8 cellular contexts compared by ENCODE assay signal in genomic region chr19:57747472-57747807, GRCh38. TPM values are rescaled to one million over a fixed set of nuclear protein-coding genes. Genes with fewer than 3 reads are reported as not detected.
DNase-seq lines count a peak whose midpoint lies in the region; ATAC-seq, FAIRE-seq and TF ChIP-seq lines count a peak whose summit lies in the region.

No MANE protein-coding gene starts in this region.

- TF ChIP-seq CTCF in IMR-90 (conservative IDR thresholded peaks at IDR 0.05; ENCODE audit: low read depth, low read length): no peak
- no peak for TF ChIP-seq CTCF in bronchial epithelial cell (IDR thresholded peaks at IDR 0.05; ENCODE audit: insufficient read depth, low read length, severe bottlenecking)
- TF ChIP-seq CTCF in mesothelial cell of epicardium (IDR thresholded peaks at IDR 0.05; ENCODE audit: unreplicated experiment): no peak

- H2BK5ac ChIP-seq in IMR-90 (ENCODE audit: low read depth, low read length, poor library complexity, severe bottlenecking): no peak overlapping the region

- H2BK120ac ChIP-seq in IMR-90 (ENCODE audit: low read depth, low read length): no peak overlapping the region

- peak overlapping the region; percentile 50; the same call in 1 of the 2 replicates for H3K56ac ChIP-seq in IMR-90 (ENCODE audit: extremely low read depth, insufficient read depth, low read length)

- H3K4me1 Mint-ChIP-seq in mesothelial cell of epicardium: peaks cover 15% of the 10 kb centered on the region

- H3K4me2 ChIP-seq in IMR-90 (ENCODE audit: low read depth, low read length): peak overlapping the region; percentile 96

- H3K9me1 ChIP-seq in IMR-90 (ENCODE audit: insufficient read depth, low read length): no peaks in the 10 kb centered on the region

- H3K79me1 ChIP-seq in IMR-90 (ENCODE audit: low read depth in 1 of 2, low read length in 2 of 2): peaks cover 25 to 46% of the 10 kb centered on the region in 2 experiments

- intact Hi-C loops in IMR-90 (cut with micrococcal nuclease): no loop called here

- H3K9me3 Mint-ChIP-seq in mesothelial cell of epicardium: peaks cover 31% of the 10 kb centered on the region

- H3K36me3 Mint-ChIP-seq in mesothelial cell of epicardium: peaks cover 44% of the 10 kb centered on the region

- H3K27me3 ChIP-seq in IMR-90 (ENCODE audit: control insufficient read depth, insufficient read depth, low read length) (no peaks in the 10 kb centered on the region), bronchial epithelial cell (ENCODE audit: control insufficient read depth, insufficient read depth, low read length) (no peaks in the 10 kb centered on the region)

- no peak overlapping the region for H2BK15ac ChIP-seq in IMR-90 (ENCODE audit: low read depth, low read length)

- peak overlapping the region in 1 of 2 experiments; percentile 54; a peak in 2 of 4 replicates for H4K8ac ChIP-seq in IMR-90 (ENCODE audit: low read depth in 2 of 2, low read length in 2 of 2)

- peak; percentile 22 for DNase-seq in A172 (ENCODE audit: low spot score)
- DNase-seq in IMR-90: no peak
- DNase-seq in bronchial epithelial cell (ENCODE audit: low read depth): no peak
- DNase-seq in mesothelial cell of epicardium (ENCODE audit: low spot score in 2 of 2, unreplicated experiment in 2 of 2): no peak
- no peak for DNase-seq in NCI-H446 (lab: John Stamatoyannopoulos, UW)

- no peak for TF ChIP-seq POLR2A in IMR-90 (IDR thresholded peaks at IDR 0.05; ENCODE audit: low read depth, low read length)

- CTCF ChIA-PET in IMR-90 (lab: Yijun Ruan, JAX): no interaction called here

- in situ Hi-C loops in IMR-90 (cut with MboI; ENCODE audit: low sequenced_read_pairs): loop anchor here (10.0 kb wide), 1 partner anchor 407 kb away; the partner anchor contains the start of gene ZNF329

- TF ChIP-seq RAD21 in IMR-90 (IDR thresholded peaks at IDR 0.05; ENCODE audit: low read length): no peak

- peaks cover 21% of the 10 kb centered on the region for H3K9me3 ChIP-seq in IMR-90 (ENCODE audit: control insufficient read depth, insufficient read depth, low read length)

- H3K4me3 Mint-ChIP-seq in mesothelial cell of epicardium: peak overlapping the region; percentile 99

- peak overlapping the region; percentile 97 for H3K14ac ChIP-seq in IMR-90 (replicated peaks; ENCODE audit: low read depth, low read length)

- H3K9ac ChIP-seq in IMR-90 (ENCODE audit: low read depth, low read length): peak overlapping the region; percentile 90

- peak overlapping the region; percentile 59 for H2AK9ac ChIP-seq in IMR-90 (replicated peaks; ENCODE audit: low read depth, low read length, poor library complexity)

- H3K4ac ChIP-seq in IMR-90 (ENCODE audit: low read depth, low read length): peak overlapping the region; percentile 95

- ATAC-seq in IMR-90 (ENCODE audit: low read depth) (no peak), HG02938 (IDR thresholded peaks at IDR 0.05; ENCODE audit: unreplicated experiment) (no peak), GM18858 (IDR thresholded peaks at IDR 0.05; ENCODE audit: unreplicated experiment) (no peak), HG03439 (IDR thresholded peaks at IDR 0.05; ENCODE audit: unreplicated experiment) (no peak)

- dilution Hi-C loops in IMR-90 (cut with HindIII; ENCODE audit: low sequenced_read_pairs, unreplicated experiment): no loop called here

- H3K36me3 ChIP-seq in IMR-90 (ENCODE audit: control insufficient read depth, insufficient read depth, low read length) (peaks cover 36% of the 10 kb centered on the region), bronchial epithelial cell (ENCODE audit: control insufficient read depth, insufficient read depth, low read length) (peaks cover 12% of the 10 kb centered on the region)

- POLR2A ChIA-PET in IMR-90 (lab: Charles Lee; ENCODE audit: unreplicated experiment): no interaction called here

- H4K91ac ChIP-seq in IMR-90 (ENCODE audit: insufficient read depth, low read depth, low read length): peak overlapping the region; percentile 50; the same call in 1 of the 2 replicates

- H3K4me3 ChIP-seq in IMR-90 (ENCODE audit: insufficient read depth, low read depth, low read length): peak overlapping the region; percentile 92
- peak overlapping the region; percentile 71 for H3K4me3 ChIP-seq in bronchial epithelial cell (ENCODE audit: low read depth, low read length)

- peak overlapping the region; percentile 97 for H2AFZ ChIP-seq in IMR-90 (replicated peaks; ENCODE audit: low read length, poor library complexity)

- no peaks in the 10 kb centered on the region for H3K27me3 Mint-ChIP-seq in mesothelial cell of epicardium (ENCODE audit: low read depth)

- H3K27ac Mint-ChIP-seq in mesothelial cell of epicardium: peak overlapping the region; percentile 96

- no CpG with 5 or more reads among the region's 6 CpGs for WGBS in IMR-90 (ENCODE audit: extremely low coverage in 2 of 2, insufficient read length in 1 of 2), 2 experiments

- H2BK20ac ChIP-seq in IMR-90 (ENCODE audit: low read depth, low read length): no peak overlapping the region

- H4K20me1 ChIP-seq in IMR-90 (ENCODE audit: insufficient read depth, low read length): no peaks in the 10 kb centered on the region

- H3K27ac ChIP-seq in IMR-90 (ENCODE audit: insufficient read depth, low read length): peak overlapping the region; percentile 83

- FAIRE-seq in bronchial epithelial cell (lab: Jason Lieb, UNC): peak; percentile 32

- BruUV-seq in IMR-90 (replicated peaks; lab: Mats Ljungman, UMichigan): no TSS peak

- H3K23ac ChIP-seq in IMR-90 (ENCODE audit: low read depth, low read length): peak overlapping the region; percentile 97; the same call in 1 of the 2 replicates

- peak overlapping the region; percentile 94; the same call in 1 of the 2 replicates for H4K5ac ChIP-seq in IMR-90 (ENCODE audit: low read depth, low read length)

- peak overlapping the region; percentile 3 for H2AK5ac ChIP-seq in IMR-90 (ENCODE audit: low read depth, low read length)

- peaks cover 2% of the 10 kb centered on the region; the same call in 1 of the 2 replicates for H3K4me1 ChIP-seq in IMR-90 (ENCODE audit: control insufficient read depth, insufficient read depth, low read length)

- no peak overlapping the region for H3K18ac ChIP-seq in IMR-90 (ENCODE audit: low read depth, low read length)

TF ChIP-seq in IMR-90, 13 proteins besides CTCF, POLR2A, EP300 and RAD21 (continues in another document):
- TF ChIP-seq MAZ (IDR thresholded peaks at IDR 0.05; ENCODE audit: borderline replicate concordance, low read depth, low read length): no peak
- TF ChIP-seq ELK1 (IDR thresholded peaks at IDR 0.05; ENCODE audit: borderline replicate concordance, low read depth, low read length): no peak
- TF ChIP-seq FOS (IDR thresholded peaks at IDR 0.05; ENCODE audit: low read depth, low read length): no peak
- TF ChIP-seq USF2 (IDR thresholded peaks at IDR 0.05; ENCODE audit: low read depth, low read length): no peak
- TF ChIP-seq RCOR1 (IDR thresholded peaks at IDR 0.05; ENCODE audit: insufficient replicate concordance, low read length): no peak
- TF ChIP-seq CHD1 (IDR thresholded peaks at IDR 0.05; ENCODE audit: low read depth, low read length): no peak
- TF ChIP-seq SMC3 (IDR thresholded peaks at IDR 0.05; ENCODE audit: low read depth, low read length): no peak
- no peak for TF ChIP-seq CEBPB (IDR thresholded peaks at IDR 0.05; ENCODE audit: low read depth, low read length)

RNA-seq across cellular contexts. Expression of gene ZNF776, which starts 0.8 kb away (rescaled TPM):
- 20.9 and 26.1 TPM in 2 replicates for total RNA-seq in A172 (2014; rRNA removed; shearing (Covaris generic))
- 14.3 and 15.8 TPM in 2 replicates for total RNA-seq in IMR-90 (2012; rRNA removed)
- polyA plus RNA-seq in IMR-90 (2012; rRNA removed): 3.3 and 4.3 TPM in 2 replicates
- 3.9 and 4.1 TPM in 2 replicates for polyA plus RNA-seq in IMR-90 (2012; cell fraction: cytosol; rRNA removed)
- polyA plus RNA-seq in IMR-90 (2012; cell fraction: nucleus; rRNA removed; ENCODE audit: low replicate concordance): 7.8 and 12.8 TPM in 2 replicates
- 12.4 and 14.0 TPM in 2 replicates for total RNA-seq in bronchial epithelial cell
- 29.1 to 30.4 TPM (median 29.7 TPM) in 3 replicates for total RNA-seq in mesothelial cell of epicardium

RNA-seq across cellular contexts. Expression of gene ZNF671, which starts 20.0 kb away (rescaled TPM):
- total RNA-seq in A172 (2014; rRNA removed; shearing (Covaris generic)): not detected in 2 replicates
- total RNA-seq in IMR-90 (2012; rRNA removed): 13.3 and 14.9 TPM in 2 replicates
- polyA plus RNA-seq in IMR-90 (2012; rRNA removed): 3.1 and 4.1 TPM in 2 replicates
- 1.4 and 1.7 TPM in 2 replicates for polyA plus RNA-seq in IMR-90 (2012; cell fraction: cytosol; rRNA removed)
- 4.6 and 14.0 TPM in 2 replicates for polyA plus RNA-seq in IMR-90 (2012; cell fraction: nucleus; rRNA removed; ENCODE audit: low replicate concordance)
- total RNA-seq in bronchial epithelial cell: 5.8 and 7.3 TPM in 2 replicates
- 8.5 to 9.3 TPM (median 9.3 TPM) in 3 replicates for total RNA-seq in mesothelial cell of epicardium

RNA-seq across cellular contexts. Expression of gene ZNF586, which starts 22.0 kb away (rescaled TPM):
- 18.9 and 24.6 TPM in 2 replicates for total RNA-seq in A172 (2014; rRNA removed; shearing (Covaris generic))
- total RNA-seq in IMR-90 (2012; rRNA removed) (17.2 and 18.6 TPM in 2 replicates), bronchial epithelial cell (11.6 and 16.1 TPM in 2 replicates), mesothelial cell of epicardium (29.7 to 33.7 TPM (median 31.3 TPM) in 3 replicates)
- polyA plus RNA-seq in IMR-90 (2012; rRNA removed): 5.5 and 5.6 TPM in 2 replicates
- polyA plus RNA-seq in IMR-90 (2012; cell fraction: cytosol; rRNA removed): 3.0 and 4.7 TPM in 2 replicates
- polyA plus RNA-seq in IMR-90 (2012; cell fraction: nucleus; rRNA removed; ENCODE audit: low replicate concordance): 3.6 and 7.9 TPM in 2 replicates

RNA-seq across cellular contexts. Expression of gene ZNF154, which starts 38.4 kb away (rescaled TPM):
- not detected in 2 replicates for total RNA-seq in A172 (2014; rRNA removed; shearing (Covaris generic))
- total RNA-seq in IMR-90 (2012; rRNA removed) (1.9 and 2.9 TPM in 2 replicates), bronchial epithelial cell (0.53 and 1.2 TPM in 2 replicates), mesothelial cell of epicardium (42.4 to 43.0 TPM (median 42.7 TPM) in 3 replicates)
- polyA plus RNA-seq in IMR-90 (2012; rRNA removed): 1.5 and 2.2 TPM in 2 replicates
- polyA plus RNA-seq in IMR-90 (2012; cell fraction: cytosol; rRNA removed): 0.36 and 0.40 TPM in 2 replicates
- 3.4 and 16.3 TPM in 2 replicates for polyA plus RNA-seq in IMR-90 (2012; cell fraction: nucleus; rRNA removed; ENCODE audit: low replicate concordance)
